Comparison of ENCODE assay signal across 1 cellular context in the genomic region with DNA sequence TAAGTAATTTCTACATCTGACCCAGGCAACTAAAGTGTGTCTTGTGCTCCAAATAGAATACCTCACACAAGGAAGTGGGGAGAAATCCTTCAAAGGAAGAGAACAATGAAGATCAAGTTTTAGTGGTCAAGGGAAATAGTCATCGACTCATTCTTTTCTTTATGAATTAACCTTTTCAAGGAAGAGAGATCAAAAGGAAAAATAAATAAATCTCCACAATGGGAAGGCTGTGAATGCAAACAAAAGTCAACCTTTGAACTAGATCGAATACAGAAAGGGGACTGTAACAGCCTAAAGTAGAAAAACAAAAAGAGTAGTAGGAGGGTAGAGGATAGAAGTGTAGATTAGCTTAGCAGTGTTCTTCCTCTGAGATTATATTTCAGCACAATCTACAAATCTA.
TF ChIP-seq lines count a peak whose summit lies in the region.

No MANE protein-coding gene starts in this region.

TF ChIP-seq in HepG2, 621 proteins besides CTCF, POLR2A, EP300 and RAD21 (continued from another document and continues in another):
- TF ChIP-seq, protein P1, sequence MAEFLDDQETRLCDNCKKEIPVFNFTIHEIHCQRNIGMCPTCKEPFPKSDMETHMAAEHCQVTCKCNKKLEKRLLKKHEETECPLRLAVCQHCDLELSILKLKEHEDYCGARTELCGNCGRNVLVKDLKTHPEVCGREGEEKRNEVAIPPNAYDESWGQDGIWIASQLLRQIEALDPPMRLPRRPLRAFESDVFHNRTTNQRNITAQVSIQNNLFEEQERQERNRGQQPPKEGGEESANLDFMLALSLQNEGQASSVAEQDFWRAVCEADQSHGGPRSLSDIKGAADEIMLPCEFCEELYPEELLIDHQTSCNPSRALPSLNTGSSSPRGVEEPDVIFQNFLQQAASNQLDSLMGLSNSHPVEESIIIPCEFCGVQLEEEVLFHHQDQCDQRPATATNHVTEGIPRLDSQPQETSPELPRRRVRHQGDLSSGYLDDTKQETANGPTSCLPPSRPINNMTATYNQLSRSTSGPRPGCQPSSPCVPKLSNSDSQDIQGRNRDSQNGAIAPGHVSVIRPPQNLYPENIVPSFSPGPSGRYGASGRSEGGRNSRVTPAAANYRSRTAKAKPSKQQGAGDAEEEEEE (CRISPR knock-in tag; IDR thresholded peaks at IDR 0.05; ENCODE audit: borderline replicate concordance): no peak
- TF ChIP-seq CCAR2 (optimal IDR thresholded peaks at IDR 0.05; ENCODE audit: low read depth, low read length) (no peak), MATR3 (CRISPR knock-in tag; IDR thresholded peaks at IDR 0.05) (no peak), ATF4 (CRISPR knock-in tag; IDR thresholded peaks at IDR 0.05) (no peak), TOE1 (CRISPR knock-in tag; IDR thresholded peaks at IDR 0.05) (no peak), PLSCR1 (CRISPR knock-in tag; IDR thresholded peaks at IDR 0.05; ENCODE audit: borderline replicate concordance) (no peak), SIX1 (CRISPR knock-in tag; IDR thresholded peaks at IDR 0.05; ENCODE audit: borderline replicate concordance) (no peak), PAXIP1 (CRISPR knock-in tag; conservative IDR thresholded peaks at IDR 0.05) (no peak), ZNF335 (CRISPR knock-in tag; IDR thresholded peaks at IDR 0.05) (no peak), ZBTB49 (CRISPR knock-in tag; IDR thresholded peaks at IDR 0.05; ENCODE audit: borderline replicate concordance) (no peak), ZNF841 (CRISPR knock-in tag; IDR thresholded peaks at IDR 0.05; ENCODE audit: borderline replicate concordance) (no peak), MED13 (CRISPR knock-in tag; IDR thresholded peaks at IDR 0.05) (no peak), MZF1 (CRISPR knock-in tag; IDR thresholded peaks at IDR 0.05; ENCODE audit: borderline replicate concordance) (no peak), CHD2 (IDR thresholded peaks at IDR 0.05; ENCODE audit: low read depth, low read length) (no peak), ZNF362 (CRISPR knock-in tag; IDR thresholded peaks at IDR 0.05; ENCODE audit: borderline replicate concordance) (no peak), SRSF4 (IDR thresholded peaks at IDR 0.05; ENCODE audit: low read depth, low read length, poor library complexity, severe bottlenecking) (no peak), ZNF850 (CRISPR knock-in tag; conservative IDR thresholded peaks at IDR 0.05) (no peak), SIX4 (CRISPR knock-in tag; IDR thresholded peaks at IDR 0.05) (no peak), ZNF773 (CRISPR knock-in tag; IDR thresholded peaks at IDR 0.05; ENCODE audit: borderline replicate concordance) (no peak), HNF4A (CRISPR knock-in tag; IDR thresholded peaks at IDR 0.05) (peak; percentile 41), ZNF775 (CRISPR knock-in tag; IDR thresholded peaks at IDR 0.05; ENCODE audit: borderline replicate concordance) (no peak), CENPX (CRISPR knock-in tag; IDR thresholded peaks at IDR 0.05) (no peak), U2AF1 (optimal IDR thresholded peaks at IDR 0.05; ENCODE audit: low read depth, low read length) (no peak), SOX5 (CRISPR knock-in tag; IDR thresholded peaks at IDR 0.05; ENCODE audit: borderline replicate concordance) (peak; percentile 96), HINFP (CRISPR knock-in tag; IDR thresholded peaks at IDR 0.05; ENCODE audit: low read depth) (no peak), ELF3 (CRISPR knock-in tag; IDR thresholded peaks at IDR 0.05) (peak; percentile 41; the same call in 1 of the 2 replicates), ELF4 (CRISPR knock-in tag; IDR thresholded peaks at IDR 0.05; ENCODE audit: borderline replicate concordance) (no peak), MTF1 (CRISPR knock-in tag; IDR thresholded peaks at IDR 0.05) (no peak), GATAD2A (CRISPR knock-in tag; IDR thresholded peaks at IDR 0.05) (peak; percentile 61; the same call in 1 of the 2 replicates), ZNF674 (CRISPR knock-in tag; IDR thresholded peaks at IDR 0.05; ENCODE audit: low read depth) (no peak), PRPF4 (IDR thresholded peaks at IDR 0.05; ENCODE audit: low read depth, low read length, poor library complexity, severe bottlenecking) (no peak), ZNF407 (CRISPR knock-in tag; IDR thresholded peaks at IDR 0.05; ENCODE audit: not compliant biosample characterization) (no peak), KMT2B (CRISPR knock-in tag; IDR thresholded peaks at IDR 0.05) (no peak), ZFP36 (IDR thresholded peaks at IDR 0.05; ENCODE audit: borderline replicate concordance, low read depth, low read length, partially characterized antibody) (no peak), TCF7 (IDR thresholded peaks at IDR 0.05; ENCODE audit: low read depth) (peak; percentile 52; the same call in 1 of the 2 replicates)
- TF ChIP-seq, protein P2, sequence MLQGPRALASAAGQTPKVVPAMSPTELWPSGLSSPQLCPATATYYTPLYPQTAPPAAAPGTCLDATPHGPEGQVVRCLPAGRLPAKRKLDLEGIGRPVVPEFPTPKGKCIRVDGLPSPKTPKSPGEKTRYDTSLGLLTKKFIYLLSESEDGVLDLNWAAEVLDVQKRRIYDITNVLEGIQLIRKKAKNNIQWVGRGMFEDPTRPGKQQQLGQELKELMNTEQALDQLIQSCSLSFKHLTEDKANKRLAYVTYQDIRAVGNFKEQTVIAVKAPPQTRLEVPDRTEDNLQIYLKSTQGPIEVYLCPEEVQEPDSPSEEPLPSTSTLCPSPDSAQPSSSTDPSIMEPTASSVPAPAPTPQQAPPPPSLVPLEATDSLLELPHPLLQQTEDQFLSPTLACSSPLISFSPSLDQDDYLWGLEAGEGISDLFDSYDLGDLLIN (CRISPR knock-in tag; IDR thresholded peaks at IDR 0.05; ENCODE audit: borderline replicate concordance): no peak
